Comparison of ENCODE assay signal across 9 cellular contexts in genomic region chr6:158205220-158205944, GRCh38. TPM values are rescaled to one million over a fixed set of nuclear protein-coding genes. Genes with fewer than 3 reads are reported as not detected.
A peak's percentile ranks its signal among the peaks of the same experiment; 100 is the strongest.
DNase-seq lines count a peak whose midpoint lies in the region; ATAC-seq and TF ChIP-seq lines count a peak whose summit lies in the region.
"Had no signal": no experiment of that assay in that cellular context is flagged by ENCODE, and none has a peak within 500 bp of the region (broad histone marks: within the 10 kb centered on the region; RNA-seq: fewer than 3 reads in every experiment).

No MANE protein-coding gene starts in this region.

- H2AFZ ChIP-seq in PC-3 (ENCODE audit: low read length), result no peak overlapping the region
- no peak overlapping the region for H2AFZ ChIP-seq in smooth muscle cell (ENCODE audit: low read depth)

- H3F3A ChIP-seq in PC-3 (ENCODE audit: low read length, unreplicated experiment) (no peaks in the 10 kb centered on the region), smooth muscle cell (ENCODE audit: low read depth) (no peaks in the 10 kb centered on the region)

- H3K27ac Mint-ChIP-seq in activated CD4-positive, alpha-beta T cell treated with anti-CD3 and anti-CD28 coated beads for 36 hours, result no peak overlapping the region

- no peak overlapping the region for H3K4me2 ChIP-seq in PC-3 (ENCODE audit: low read length)
- H3K4me2 ChIP-seq in smooth muscle cell, result no peak overlapping the region

- no peak overlapping the region for H3K4me3 Mint-ChIP-seq in activated CD4-positive, alpha-beta T cell treated with anti-CD3 and anti-CD28 coated beads for 36 hours

- H3K4me1 ChIP-seq in PC-3 (ENCODE audit: insufficient read depth, low read length) (peaks cover 8% of the 10 kb centered on the region), smooth muscle cell (ENCODE audit: low read depth) (peaks cover 6% of the 10 kb centered on the region)

- H3K9me3 ChIP-seq in PC-3 (ENCODE audit: low read length), result no peaks in the 10 kb centered on the region
- H3K9me3 ChIP-seq in smooth muscle cell (replicated peaks; ENCODE audit: low read depth), result no peaks in the 10 kb centered on the region

- POLR2A ChIA-PET in activated CD4-positive, alpha-beta T cell treated with anti-CD3 and anti-CD28 coated beads for 36 hours (lab: Charles Lee), result no interaction called here
- POLR2A ChIA-PET in PC-3 (lab: Charles Lee; ENCODE audit: unreplicated experiment), result no interaction called here

- no peak for ATAC-seq in activated CD4-positive, alpha-beta T cell treated with anti-CD3 and anti-CD28 coated beads for 36 hours
- no peak; the same call in 1 of the 2 replicates for ATAC-seq in PC-3
- ATAC-seq in HG03039 (IDR thresholded peaks at IDR 0.05; ENCODE audit: unreplicated experiment), result no peak
- ATAC-seq in GM18909 (IDR thresholded peaks at IDR 0.05; ENCODE audit: poor library complexity, unreplicated experiment), result no peak

- TF ChIP-seq CTCF in PC-3 (conservative IDR thresholded peaks at IDR 0.05; ENCODE audit: low read depth, low read length) (peak; percentile 59), fibroblast of the aortic adventitia (IDR thresholded peaks at IDR 0.05; ENCODE audit: insufficient read depth, low read length) (peak; percentile 47), smooth muscle cell (IDR thresholded peaks at IDR 0.05; ENCODE audit: borderline replicate concordance, insufficient read depth, poor library complexity, severe bottlenecking) (peak; percentile 32)

- H3K27me3 ChIP-seq in PC-3 (ENCODE audit: low read length), result no peaks in the 10 kb centered on the region
- H3K27me3 ChIP-seq in smooth muscle cell (ENCODE audit: low read depth), result no peaks in the 10 kb centered on the region

- H3K36me3 Mint-ChIP-seq in activated CD4-positive, alpha-beta T cell treated with anti-CD3 and anti-CD28 coated beads for 36 hours (ENCODE audit: low read depth), result peaks cover 2% of the 10 kb centered on the region

- BruUV-seq in PC-3 (replicated peaks; lab: Mats Ljungman, UMichigan), result no TSS peak

- peaks cover 5% of the 10 kb centered on the region for H3K27me3 Mint-ChIP-seq in activated CD4-positive, alpha-beta T cell treated with anti-CD3 and anti-CD28 coated beads for 36 hours

- peak; percentile 17 for DNase-seq in activated CD4-positive, alpha-beta T cell treated with anti-CD3 and anti-CD28 coated beads for 36 hours
- DNase-seq in activated CD4-positive, alpha-beta T cell treated with anti-CD3 and anti-CD28 coated beads for 1 hour, result no peak
- DNase-seq in PC-3 (peak; percentile 40), fibroblast of the aortic adventitia (ENCODE audit: low read depth) (no peak), smooth muscle cell (lab: John Stamatoyannopoulos, UW; ENCODE audit: unreplicated experiment) (no peak), NCI-H345 treated with DMSO at 0.1 percent for 48 hours (lab: John Stamatoyannopoulos, UW; ENCODE audit: unreplicated experiment) (no peak)
- DNase-seq: C1 segment of cervical spinal cord had no signal

- WGBS in smooth muscle cell (ENCODE audit: low lambda C conversion rate), result 56% methylated on average over 12 of the region's 12 CpGs

- no peaks in the 10 kb centered on the region for H3K9me2 ChIP-seq in PC-3 (replicated peaks; ENCODE audit: low read length)

- intact Hi-C loops in activated CD4-positive, alpha-beta T cell treated with anti-CD3 and anti-CD28 coated beads for 36 hours (cut with DNase I, micrococcal nuclease), result loop anchor here (5.0 to 10.0 kb wide), 2 partner anchors 61 to 443 kb away; no protein-coding TSS in a partner anchor
- intact Hi-C loops in PC-3 (cut with micrococcal nuclease), result no loop called here

- H3K4me1 Mint-ChIP-seq in activated CD4-positive, alpha-beta T cell treated with anti-CD3 and anti-CD28 coated beads for 36 hours, result peaks cover 36% of the 10 kb centered on the region

- H3K79me2 ChIP-seq in PC-3 (ENCODE audit: low read length), result no peaks in the 10 kb centered on the region
- no peaks in the 10 kb centered on the region for H3K79me2 ChIP-seq in smooth muscle cell (ENCODE audit: low read depth)

- H3K9me3 Mint-ChIP-seq in activated CD4-positive, alpha-beta T cell treated with anti-CD3 and anti-CD28 coated beads for 36 hours (ENCODE audit: low read depth), result no peaks in the 10 kb centered on the region

- no peaks in the 10 kb centered on the region for H4K20me1 ChIP-seq in PC-3 (ENCODE audit: low read length)
- H4K20me1 ChIP-seq in smooth muscle cell (ENCODE audit: low read depth), result no peaks in the 10 kb centered on the region

- H3K9ac ChIP-seq in PC-3 (ENCODE audit: low read length) (no peak overlapping the region), smooth muscle cell (ENCODE audit: low read depth) (no peak overlapping the region)

- H3K27ac ChIP-seq in PC-3 (ENCODE audit: low read length) (no peak overlapping the region), smooth muscle cell (ENCODE audit: low read depth) (no peak overlapping the region)

- CTCF ChIA-PET in activated CD4-positive, alpha-beta T cell treated with anti-CD3 and anti-CD28 coated beads for 36 hours (lab: Charles Lee), result interaction anchor here (0.6 to 3.2 kb wide), 6 partner anchors 8 to 152 kb away, joined by 3 to 9 read pairs (median 4); no protein-coding TSS in a partner anchor
- CTCF ChIA-PET in PC-3 (lab: Charles Lee), result interaction anchor here (0.6 kb wide), 1 partner anchor 8 kb away, joined by 3 read pairs; no protein-coding TSS in a partner anchor

- H3K36me3 ChIP-seq in PC-3 (ENCODE audit: low read depth, low read length) (no peaks in the 10 kb centered on the region), smooth muscle cell (ENCODE audit: low read depth) (no peaks in the 10 kb centered on the region)

- H3K4me3 ChIP-seq in PC-3 (ENCODE audit: low read length) (no peak overlapping the region), fibroblast of the aortic adventitia (ENCODE audit: low read depth, low read length) (no peak overlapping the region), smooth muscle cell (no peak overlapping the region)

RNA-seq across cellular contexts. Expression of gene GTF2H5, which starts 37.2 kb away (rescaled TPM):
- total RNA-seq in activated CD4-positive, alpha-beta T cell treated with anti-CD3 and anti-CD28 coated beads for 36 hours, result 10 to 100 TPM; 21.0 to 30.0 TPM
- total RNA-seq in PC-3 (2014; rRNA removed), result 2.8 and 3.0 TPM in 2 replicates
- total RNA-seq in fibroblast of the aortic adventitia (ENCODE audit: low replicate concordance), result 10.5 and 48.6 TPM in 2 replicates
- 7.1 and 12.1 TPM in 2 replicates for total RNA-seq in smooth muscle cell
- polyA plus RNA-seq in smooth muscle cell, result 29.1 and 36.3 TPM in 2 replicates

RNA-seq across cellular contexts. Expression of gene SERAC1, which starts 37.3 kb away (rescaled TPM):
- total RNA-seq in activated CD4-positive, alpha-beta T cell treated with anti-CD3 and anti-CD28 coated beads for 36 hours, result 1 to 10 TPM; 3.9 to 5.7 TPM
- total RNA-seq in PC-3 (2014; rRNA removed) (3.9 and 5.0 TPM in 2 replicates), fibroblast of the aortic adventitia (ENCODE audit: low replicate concordance) (7.4 and 11.2 TPM in 2 replicates), smooth muscle cell (5.6 and 7.2 TPM in 2 replicates)
- polyA plus RNA-seq in smooth muscle cell, result 2.6 and 4.4 TPM in 2 replicates

Comparison
In these comparisons a context has a peak if more than half of its experiments do, and no peak if none do; other contexts are left out.
1. DNase-seq: peak in activated CD4-positive, alpha-beta T cell treated with anti-CD3 and anti-CD28 coated beads for 36 hours (single experiment) and PC-3 (single experiment); none in activated CD4-positive, alpha-beta T cell treated with anti-CD3 and anti-CD28 coated beads for 1 hour (single experiment), fibroblast of the aortic adventitia (single experiment), smooth muscle cell (single experiment) and NCI-H345 treated with DMSO at 0.1 percent for 48 hours (single experiment).
2. Peak in every context shown above with its lines, with median percentiles within 50 percentile points of each other: CTCF ChIP-seq.